Comparison of ENCODE assay signal across 1 cellular context in genomic region chr19:5762608-5763217, GRCh38.
TF ChIP-seq lines count a peak whose summit lies in the region.

No MANE protein-coding gene starts in this region.

TF ChIP-seq in K562, 482 proteins besides CTCF, POLR2A, EP300 and RAD21:
- no peak for TF ChIP-seq MEF2A (IDR thresholded peaks at IDR 0.05; ENCODE audit: control insufficient read depth, low read depth, low read length)
- TF ChIP-seq EHMT2 (IDR thresholded peaks at IDR 0.05), result 0 out of 2 replicates have a peak, but pooled peaks have one; percentile 46
- no peak for TF ChIP-seq RB1 (IDR thresholded peaks at IDR 0.05; ENCODE audit: low read depth)
- TF ChIP-seq FOXO4 (CRISPR knock-in tag; IDR thresholded peaks at IDR 0.05), result no peak
